10 cellular contexts compared by ENCODE assay signal in the genomic region with DNA sequence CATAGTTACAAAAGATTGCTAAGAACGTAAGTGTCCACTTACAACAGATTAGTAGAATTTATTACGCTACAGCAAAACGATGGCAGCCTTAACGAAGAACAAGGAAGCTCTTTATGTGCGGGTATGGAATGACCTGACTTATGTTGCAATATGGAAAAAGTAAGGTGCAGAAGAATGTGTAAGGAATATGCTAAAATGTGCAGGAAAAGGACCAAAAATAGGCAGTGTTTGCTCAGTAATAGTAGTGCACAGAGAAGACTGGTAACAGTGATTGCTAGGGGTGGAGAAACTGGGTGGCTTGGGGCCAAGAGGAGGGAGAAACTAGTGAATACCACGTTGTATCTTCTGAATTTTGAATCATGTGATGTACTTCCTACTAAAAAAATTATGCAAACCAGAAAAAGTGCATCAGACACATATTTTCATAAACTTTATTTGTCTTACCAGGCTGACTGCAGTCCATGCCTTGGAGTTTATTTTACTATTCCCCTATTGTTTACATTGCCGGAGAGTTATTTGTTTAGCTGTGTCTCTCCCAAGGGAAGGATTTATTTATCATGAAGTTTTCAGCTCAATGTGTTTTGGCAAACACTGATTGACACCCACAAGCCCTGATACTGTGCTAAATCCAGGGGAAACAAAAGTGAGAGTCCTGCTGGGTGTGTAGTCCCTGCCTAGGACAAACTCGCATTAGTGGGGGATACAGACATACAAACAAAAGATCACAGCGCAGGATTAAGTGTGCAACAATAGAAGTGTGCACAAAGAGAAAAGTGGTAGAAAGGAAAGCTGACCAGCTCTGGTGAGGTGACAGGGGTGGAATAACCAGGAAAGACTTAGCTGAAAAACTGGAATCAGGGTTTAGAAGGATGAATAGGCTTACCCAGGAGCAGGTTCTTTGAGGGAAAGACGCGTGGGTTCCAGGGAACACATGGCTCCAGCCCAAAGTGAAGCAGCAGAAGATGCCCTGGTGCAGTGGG. TPM values are rescaled to one million over a fixed set of nuclear protein-coding genes. Genes with fewer than 3 reads are reported as not detected.
DNase-seq lines count a peak whose midpoint lies in the region; ATAC-seq, FAIRE-seq and TF ChIP-seq lines count a peak whose summit lies in the region.
"Had no signal": no experiment of that assay in that cellular context is flagged by ENCODE, and none has a peak within 500 bp of the region (broad histone marks: within the 10 kb centered on the region; RNA-seq: fewer than 3 reads in every experiment).

No MANE protein-coding gene starts in this region.

- no peak for TF ChIP-seq EP300 in H1 (IDR thresholded peaks at IDR 0.05; ENCODE audit: borderline replicate concordance in 1 of 2, low read depth in 2 of 2, low read length in 2 of 2)

- TF ChIP-seq POLR2A in H1 (IDR thresholded peaks at IDR 0.05; ENCODE audit: control extremely low read depth in 1 of 2, low read depth in 2 of 2, low read length in 2 of 2) = no peak

- TF ChIP-seq CTCF in HEK293 (tag by site-specific recombination; IDR thresholded peaks at IDR 0.05) (no peak), H1 (IDR thresholded peaks at IDR 0.05; ENCODE audit: control extremely low read depth in 1 of 3, insufficient read depth in 1 of 3, low read depth in 1 of 3, low read length in 3 of 3) (no peak), pancreas (IDR thresholded peaks at IDR 0.05) (no peak)

- TF ChIP-seq RAD21 in H1 (IDR thresholded peaks at IDR 0.05 in 1 of 2, conservative IDR thresholded peaks at IDR 0.05 in 1 of 2; ENCODE audit: low read depth in 2 of 2, low read length in 2 of 2) = no peak

- H3K27me3 ChIP-seq in H1 (replicated peaks in 1 of 4; ENCODE audit: control insufficient read depth in 3 of 4, extremely low read depth in 1 of 4, insufficient read depth in 3 of 4, low read length in 3 of 4) = no peaks in the 10 kb centered on the region
- H3K27me3 ChIP-seq in pancreas = no peaks in the 10 kb centered on the region
- H3K27me3 ChIP-seq: suprapubic skin had no signal

- H4K91ac ChIP-seq in H1 (replicated peaks; ENCODE audit: insufficient read length, low read length) = no peak overlapping the region

- intact Hi-C loops in pancreas (cut with DNase I) = no loop called here

- DNase-seq in NCI-H460 (ENCODE audit: extremely low read depth, low read depth) (peak; percentile 91), H1 (ENCODE audit: low read depth in 1 of 2, low spot score in 2 of 2) (no peak), pancreas (peak in 2 of 6 donors; percentile 30 to 33), T-helper 2 cell (no peak), T1000 (lab: John Stamatoyannopoulos, UW) (no peak)
- DNase-seq in activated naive CD8-positive, alpha-beta T cell treated with anti-CD3 and anti-CD28 coated beads for 36 hours = no peak
- DNase-seq: activated CD4-positive, alpha-beta T cell treated with anti-CD3 and anti-CD28 coated beads for 48 hours; activated effector memory CD4-positive, alpha-beta T cell treated with Interleukin-2 at 50 U/mL for 16 hours had no signal

- no peak overlapping the region for H4K5ac ChIP-seq in H1 (ENCODE audit: insufficient read length, low read depth, low read length)

- H3K79me1 ChIP-seq in H1 (ENCODE audit: low read depth, low read length) = no peaks in the 10 kb centered on the region

- no peaks in the 10 kb centered on the region for H3K4me1 Mint-ChIP-seq in activated naive CD8-positive, alpha-beta T cell treated with anti-CD3 and anti-CD28 coated beads for 36 hours

- no peak overlapping the region for H3K4ac ChIP-seq in H1 (replicated peaks; ENCODE audit: insufficient read length, low read depth, low read length)

- H3K36me3 ChIP-seq in HEK293 (ENCODE audit: control insufficient read depth in 2 of 2, insufficient read depth in 1 of 2, low read length in 2 of 2) = no peaks in the 10 kb centered on the region
- no peaks in the 10 kb centered on the region for H3K36me3 ChIP-seq in H1 (ENCODE audit: control insufficient read depth in 2 of 4, insufficient read depth in 4 of 4, low read length in 3 of 4)
- no peaks in the 10 kb centered on the region for H3K36me3 ChIP-seq in pancreas
- H3K36me3 ChIP-seq: suprapubic skin had no signal

- 79% methylated on average over 11 of the region's 11 CpGs; no CpG with 5 or more reads in 1 of the 2 experiments for WGBS in H1 (ENCODE audit: extremely low coverage in 1 of 2, insufficient coverage in 1 of 2, insufficient read length in 1 of 2, insufficient replicate concordance in 2 of 2, low coverage in 1 of 2, low lambda C conversion rate in 2 of 2, missing lambda C conversion rate in 1 of 2), 2 experiments
- WGBS in pancreas, 2 donors = 11 to 16% methylated on average over 11 of the region's 11 CpGs

- peaks cover 2% of the 10 kb centered on the region; the same call in 1 of the 2 replicates for H3K23me2 ChIP-seq in H1 (ENCODE audit: low read depth, low read length)

- ATAC-seq in pancreas = peak; percentile 78 to 89 (median 86)

- H3K4me3 Mint-ChIP-seq in activated naive CD8-positive, alpha-beta T cell treated with anti-CD3 and anti-CD28 coated beads for 36 hours = no peak overlapping the region

- no peak overlapping the region for H3K4me3 ChIP-seq in HEK293 (ENCODE audit: low read depth, low read length)
- H3K4me3 ChIP-seq in H1 (ENCODE audit: extremely low read depth in 1 of 4, insufficient read depth in 2 of 4, low read depth in 3 of 4, low read length in 4 of 4) = no peak overlapping the region; a peak in 1 of 8 replicates
- H3K4me3 ChIP-seq in pancreas = no peak overlapping the region
- H3K4me3 ChIP-seq: suprapubic skin had no signal

- no peak overlapping the region for H2BK120ac ChIP-seq in H1 (replicated peaks; ENCODE audit: low read depth, low read length)

- H3K9me3 ChIP-seq in HEK293 (ENCODE audit: control insufficient read depth, insufficient read depth, low read depth, low read length) (no peaks in the 10 kb centered on the region), H1 (ENCODE audit: insufficient read depth in 2 of 2, low read depth in 1 of 2, low read length in 1 of 2) (no peaks in the 10 kb centered on the region; a peak in 1 of 4 replicates), pancreas (no peaks in the 10 kb centered on the region)
- H3K9me3 ChIP-seq: suprapubic skin had no signal

- H3K9ac ChIP-seq in H1 (replicated peaks in 1 of 4; ENCODE audit: extremely low read depth in 1 of 4, low read depth in 3 of 4, low read length in 3 of 4) = no peak overlapping the region

- peaks cover 0 to 2% of the 10 kb centered on the region in 2 experiments for H4K20me1 ChIP-seq in H1 (replicated peaks in 1 of 2; ENCODE audit: control insufficient read depth in 1 of 2, insufficient read depth in 2 of 2, low read length in 2 of 2)

- H3K27ac ChIP-seq in HEK293 (ENCODE audit: extremely low read depth, low read depth, low read length) (no peak overlapping the region), H1 (ENCODE audit: low read depth, low read length) (no peak overlapping the region), pancreas (no peak overlapping the region)
- H3K27ac ChIP-seq: suprapubic skin had no signal

- no peaks in the 10 kb centered on the region for H3K4me1 ChIP-seq in HEK293 (ENCODE audit: control insufficient read depth, insufficient read depth, low read length)
- H3K4me1 ChIP-seq in H1 (replicated peaks in 1 of 4; ENCODE audit: control insufficient read depth in 3 of 4, insufficient read depth in 4 of 4, low read length in 3 of 4) = peaks cover 0 to 7% (median 0%) of the 10 kb centered on the region in 4 experiments; a peak in 2 of 7 replicates
- H3K4me1 ChIP-seq in pancreas = peaks cover 8 to 15% (median 13%) of the 10 kb centered on the region in 3 donors

- no peak overlapping the region for H2BK5ac ChIP-seq in H1 (ENCODE audit: low read depth, low read length)

- CTCF ChIA-PET in HEK293 (lab: Yijun Ruan, JAX) (no interaction called here), H1 (lab: Charles Lee; ENCODE audit: partially characterized antibody) (interaction anchor here (0.8 to 1.6 kb wide), 5 partner anchors 10 to 72 kb away, joined by 3 to 5 read pairs (median 3); no protein-coding TSS in a partner anchor)

- H3K14ac ChIP-seq in H1 (ENCODE audit: insufficient read length) = no peak overlapping the region

- no peak overlapping the region; the same call in 1 of the 2 replicates for H2BK15ac ChIP-seq in H1 (ENCODE audit: low read length)

- H3K4me2 ChIP-seq in H1 (ENCODE audit: insufficient read depth in 1 of 2, low read depth in 2 of 2, low read length in 2 of 2) = no peak overlapping the region

- no peak overlapping the region for H2BK20ac ChIP-seq in H1 (ENCODE audit: low read length)

- no peak overlapping the region for H3K23ac ChIP-seq in H1 (ENCODE audit: insufficient read length)

- H3K18ac ChIP-seq in H1 (ENCODE audit: extremely low read depth, low read length) = no peak overlapping the region

- H2BK12ac ChIP-seq in H1 (ENCODE audit: low read depth, low read length) = no peak overlapping the region

- no peaks in the 10 kb centered on the region for H3K27me3 Mint-ChIP-seq in activated naive CD8-positive, alpha-beta T cell treated with anti-CD3 and anti-CD28 coated beads for 36 hours

- H4K8ac ChIP-seq in H1 (ENCODE audit: extremely low read depth, insufficient read depth, low read length) = no peak overlapping the region

- POLR2A ChIA-PET in HEK293 (lab: Yijun Ruan, JAX) = no interaction called here
- POLR2A ChIA-PET in H1 (lab: Charles Lee; ENCODE audit: partially characterized antibody) = no interaction called here

- FAIRE-seq in H1 (lab: Jason Lieb, UNC) (no peak), pancreas (lab: Jason Lieb, UNC) (no peak)

- no peaks in the 10 kb centered on the region for H3K79me2 ChIP-seq in H1 (ENCODE audit: control insufficient read depth in 1 of 2, insufficient read depth in 2 of 2, low read length in 2 of 2)

- H2AK5ac ChIP-seq in H1 (ENCODE audit: low read depth, low read length) = no peak overlapping the region

- H3K9me3 Mint-ChIP-seq in activated naive CD8-positive, alpha-beta T cell treated with anti-CD3 and anti-CD28 coated beads for 36 hours = no peaks in the 10 kb centered on the region

- H2AFZ ChIP-seq in H1 (ENCODE audit: low read length) = 0 out of 2 replicates have a peak overlapping the region, but pooled peaks have one; percentile 30

- H3K36me3 Mint-ChIP-seq in activated naive CD8-positive, alpha-beta T cell treated with anti-CD3 and anti-CD28 coated beads for 36 hours = no peaks in the 10 kb centered on the region

- no peak overlapping the region for H3K56ac ChIP-seq in H1 (replicated peaks; ENCODE audit: insufficient read length, low read depth, low read length)

- H3K27ac Mint-ChIP-seq in activated naive CD8-positive, alpha-beta T cell treated with anti-CD3 and anti-CD28 coated beads for 36 hours = no peak overlapping the region

RNA-seq across cellular contexts. Expression of gene ZNF484, which starts 33.9 kb away (rescaled TPM):
- 16.0 and 16.6 TPM in 2 replicates for total RNA-seq in NCI-H460 (2014; rRNA removed; shearing (Covaris generic))
- polyA plus RNA-seq in NCI-H460 (2014; cell fraction: nucleus; rRNA removed) = 2.9 and 5.7 TPM in 2 replicates
- total RNA-seq in H1 (2021; fragmentation: NEBNext Ultra II Directional; extraction: Animal tissue kit (Norgen Biotek cat#: 25700)) = 11.5 and 11.8 TPM in 2 replicates
- polyA plus RNA-seq in H1 (2011; rRNA removed) (0.55 and 1.3 TPM in 2 replicates), pancreas (1 to 10 TPM in 1 of 2 donors, under 1 TPM in 1; 0.84 to 2.0 TPM)
- 2.0 TPM for polyA plus RNA-seq in H1 (2011; cell fraction: cytosol; rRNA removed)
- 1.2 TPM for polyA plus RNA-seq in H1 (2011; cell fraction: nucleus; rRNA removed)
- polyA plus RNA-seq in H1 (2012, experiment 1 of 2) = 2.3 to 3.8 TPM (median 2.9 TPM) in 4 replicates
- polyA plus RNA-seq in H1 (2012, experiment 2 of 2) = 0.17 TPM
- 4.7 TPM for polyA plus RNA-seq in H1 (2013, experiment 1 of 2)
- polyA plus RNA-seq in H1 (2013, experiment 2 of 2) = 4.7 TPM
- 11.8 and 20.3 TPM in 2 replicates for polyA minus RNA-seq in H1 (2011; rRNA and poly(A)+ RNA removed)
- polyA minus RNA-seq in H1 (2011; cell fraction: cytosol; rRNA and poly(A)+ RNA removed) = 9.2 TPM
- polyA minus RNA-seq in H1 (2011; cell fraction: nucleus; rRNA and poly(A)+ RNA removed) = 18.3 TPM
- 1 to 10 TPM; 2.2 to 5.9 (median 2.8) TPM for total RNA-seq in pancreas
- total RNA-seq in activated naive CD8-positive, alpha-beta T cell treated with anti-CD3 and anti-CD28 coated beads for 36 hours = 1 to 10 TPM; 6.8 to 7.0 TPM

RNA-seq across cellular contexts. Expression of gene FGD3, which starts 35.5 kb away (rescaled TPM):
- 0.87 and 1.1 TPM in 2 replicates for total RNA-seq in NCI-H460 (2014; rRNA removed; shearing (Covaris generic))
- polyA plus RNA-seq in NCI-H460 (2014; cell fraction: nucleus; rRNA removed) = 2.0 and 2.8 TPM in 2 replicates
- total RNA-seq in H1 (2021; fragmentation: NEBNext Ultra II Directional; extraction: Animal tissue kit (Norgen Biotek cat#: 25700)) = 1.4 and 1.9 TPM in 2 replicates
- polyA plus RNA-seq in H1 (2011; rRNA removed) = 1.4 and 2.3 TPM in 2 replicates
- polyA plus RNA-seq in H1 (2011; cell fraction: cytosol; rRNA removed) = 2.0 TPM
- polyA plus RNA-seq in H1 (2011; cell fraction: nucleus; rRNA removed) = 3.2 TPM
- polyA plus RNA-seq in H1 (2012, experiment 1 of 2) = 0.73 to 1.6 TPM (median 1.2 TPM) in 4 replicates
- 1.0 TPM for polyA plus RNA-seq in H1 (2012, experiment 2 of 2)
- polyA plus RNA-seq in H1 (2013, experiment 1 of 2) = 0.51 TPM
- 0.53 TPM for polyA plus RNA-seq in H1 (2013, experiment 2 of 2)
- polyA minus RNA-seq in H1 (2011; rRNA and poly(A)+ RNA removed) = 1.4 and 1.6 TPM in 2 replicates
- 2.0 TPM for polyA minus RNA-seq in H1 (2011; cell fraction: cytosol; rRNA and poly(A)+ RNA removed)
- polyA minus RNA-seq in H1 (2011; cell fraction: nucleus; rRNA and poly(A)+ RNA removed) = 1.4 TPM
- 10 to 100 TPM in 1 of 6 donors, 1 to 10 TPM in 5; 5.0 to 10.4 (median 6.3) TPM for total RNA-seq in pancreas
- polyA plus RNA-seq in pancreas = 10 to 100 TPM; 12.1 to 27.7 TPM
- total RNA-seq in activated naive CD8-positive, alpha-beta T cell treated with anti-CD3 and anti-CD28 coated beads for 36 hours = 10 to 100 TPM; 41.5 to 42.9 TPM
